ENCODE assay signal across 8 cellular contexts in the genomic region with DNA sequence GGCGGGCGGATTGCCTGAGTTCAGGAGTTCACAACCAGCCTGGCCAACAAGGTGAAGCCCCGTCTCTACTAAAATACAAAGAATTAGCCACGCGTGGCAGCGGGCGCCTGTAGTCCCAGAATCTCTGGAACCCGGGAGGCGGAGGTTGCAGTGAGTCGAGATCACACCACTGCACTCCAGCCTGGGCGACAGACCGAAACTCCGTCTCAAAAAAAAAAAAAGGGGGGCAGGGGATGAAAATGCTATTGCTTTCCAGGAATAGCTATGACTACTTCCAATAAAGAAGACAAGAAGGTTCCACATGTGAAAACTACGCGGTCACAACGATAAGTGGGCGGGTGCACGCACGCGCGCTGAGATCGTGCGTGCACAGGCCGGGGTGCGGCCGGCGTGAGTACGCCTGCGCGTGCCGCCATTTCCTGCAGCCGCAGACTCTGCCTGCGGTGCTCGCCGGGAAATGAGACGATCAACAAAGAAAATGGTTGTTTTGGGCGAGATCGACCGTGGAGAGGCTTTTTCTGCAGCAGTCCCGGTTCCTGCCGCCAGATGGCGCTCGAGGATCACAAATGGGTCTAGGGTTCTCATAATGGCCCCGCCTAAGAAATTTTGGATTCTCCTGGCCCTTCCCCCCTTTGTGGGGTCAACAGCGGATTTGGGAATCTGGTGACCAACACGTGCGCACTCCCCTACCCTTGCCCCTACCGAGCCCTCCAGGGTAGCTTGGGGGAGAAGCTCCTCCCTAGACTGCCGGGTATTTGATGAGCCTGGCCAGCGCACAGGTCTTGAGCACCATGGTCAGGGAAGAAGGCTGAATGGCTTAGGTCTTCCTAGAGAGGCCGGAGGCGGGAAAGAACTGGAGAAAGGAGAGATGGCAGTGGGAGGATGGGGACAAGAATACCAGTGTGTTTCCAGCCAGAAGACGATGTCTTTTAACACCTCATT. TPM values are rescaled to one million over a fixed set of nuclear protein-coding genes. Genes with fewer than 3 reads are reported as not detected.
DNase-seq lines count a peak whose midpoint lies in the region; ATAC-seq and TF ChIP-seq lines count a peak whose summit lies in the region.

No MANE protein-coding gene starts in this region.

- in situ Hi-C loops in ACHN (cut with HindIII; ENCODE audit: low pct_ligation_motif_present, low pct_unique_long_range_greater_than_20kb, low sequenced_read_pairs) = no loop called here

- no peaks in the 10 kb centered on the region for H3K9me3 ChIP-seq in spleen

- TF ChIP-seq CTCF in WI38 (IDR thresholded peaks at IDR 0.05; ENCODE audit: low read depth, low read length) (peak; percentile 83), cardiac fibroblast (IDR thresholded peaks at IDR 0.05; ENCODE audit: low read depth, low read length) (peak; percentile 67), spleen (IDR thresholded peaks at IDR 0.05 in 8 of 11, conservative IDR thresholded peaks at IDR 0.05 in 3 of 11) (peak; percentile 91 to 98 (median 93))

- H3K27me3 ChIP-seq in spleen (replicated peaks in 1 of 7) = no peaks in the 10 kb centered on the region

- H3K4me3 ChIP-seq in WI38 (ENCODE audit: low read depth, low read length) = no peak overlapping the region
- peak overlapping the region in 1 of 2 donors; percentile 23 for H3K4me3 ChIP-seq in cardiac fibroblast (replicated peaks in 1 of 2; ENCODE audit: low read depth in 2 of 2, low read length in 2 of 2)
- peak overlapping the region in 5 of 8 donors; percentile 19 to 61 (median 25) for H3K4me3 ChIP-seq in spleen

- TF ChIP-seq POLR2A in spleen (IDR thresholded peaks at IDR 0.05) = no peak

- H3K36me3 ChIP-seq in spleen = no peaks in the 10 kb centered on the region

- peak; percentile 79 for DNase-seq in ACHN
- DNase-seq in NCI-H2196 treated with DMSO at 0.1 percent for 48 hours (lab: John Stamatoyannopoulos, UW; ENCODE audit: unreplicated experiment) = peak; percentile 42
- DNase-seq in cardiac fibroblast (ENCODE audit: low read depth in 2 of 2) = peak; percentile 90 to 94
- DNase-seq in immature natural killer cell = peak; percentile 87 to 91 (median 89)
- DNase-seq in spleen = peak; percentile 94

- peak; percentile 73 for ATAC-seq in GM18870 (IDR thresholded peaks at IDR 0.05; ENCODE audit: unreplicated experiment)
- ATAC-seq in HG03135 (IDR thresholded peaks at IDR 0.05; ENCODE audit: unreplicated experiment) = peak; percentile 87

- H3K4me1 Mint-ChIP-seq in immature natural killer cell = peaks cover 5 to 7% of the 10 kb centered on the region in 2 donors

- WGBS in spleen, 5 donors = 23 to 46% (median 25%) methylated on average over 41 to 53 of the region's 53 CpGs

- peak overlapping the region; percentile 51 to 82 (median 76) for H3K27ac ChIP-seq in spleen

- H3K27ac Mint-ChIP-seq in immature natural killer cell = peak overlapping the region; percentile 40 to 94 (median 84)

- no peaks in the 10 kb centered on the region for H3K9me3 Mint-ChIP-seq in immature natural killer cell

- peak overlapping the region; percentile 78 to 86 (median 82) for H3K4me3 Mint-ChIP-seq in immature natural killer cell

- no peaks in the 10 kb centered on the region for H3K36me3 Mint-ChIP-seq in immature natural killer cell

- intact Hi-C loops in spleen (cut with DNase I; ENCODE audit: low total_unique reads) = no loop called here

- H3K4me1 ChIP-seq in spleen = peaks cover 0 to 13% (median 6%) of the 10 kb centered on the region in 6 donors

- peaks cover 5 to 10% (median 8%) of the 10 kb centered on the region in 3 donors for H3K27me3 Mint-ChIP-seq in immature natural killer cell (ENCODE audit: low read depth in 3 of 3)

RNA-seq across cellular contexts. Expression of gene PNMA5, which starts 35.1 kb away (rescaled TPM):
- polyA plus RNA-seq in immature natural killer cell = not detected
- total RNA-seq in spleen = under 1 TPM in 6 of 7 donors, not detected in 1; 0.14 to 0.24 (median 0.17) TPM
- 1 to 10 TPM in 1 of 3 donors, under 1 TPM in 2; 0.35 to 1.0 (median 0.96) TPM for polyA plus RNA-seq in spleen

Comparison
In these comparisons a context has a peak if more than half of its experiments do, and no peak if none do; other contexts are left out.
1. DNase-seq: peak in every context shown above with its lines; median percentile 94 in spleen; 92 in cardiac fibroblast; 89 in immature natural killer cell; 79 in ACHN; 42 in NCI-H2196 treated with DMSO at 0.1 percent for 48 hours.